15 cellular contexts compared by ENCODE assay signal in the genomic region with DNA sequence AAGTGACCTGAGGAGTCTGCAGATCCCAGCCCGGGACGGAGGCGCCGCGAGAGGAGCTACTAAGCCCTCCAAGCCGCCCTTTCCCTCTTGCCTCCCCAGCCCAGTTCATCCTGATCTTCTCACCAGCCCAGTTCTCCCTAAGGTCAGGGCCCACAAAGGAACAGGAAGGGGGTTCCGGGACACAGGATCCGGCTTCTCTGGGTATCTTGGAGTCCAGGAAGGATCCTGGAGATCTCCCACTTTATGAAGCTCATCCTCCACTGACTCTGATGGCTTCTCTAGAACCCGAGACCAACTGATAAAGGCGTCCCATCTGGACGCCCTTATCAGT. TPM values are rescaled to one million over a fixed set of nuclear protein-coding genes. Genes with fewer than 3 reads are reported as not detected.
DNase-seq lines count a peak whose midpoint lies in the region; ATAC-seq and TF ChIP-seq lines count a peak whose summit lies in the region.
"Had no signal": no experiment of that assay in that cellular context is flagged by ENCODE, and none has a peak within 500 bp of the region (broad histone marks: within the 10 kb centered on the region; RNA-seq: fewer than 3 reads in every experiment).

No MANE protein-coding gene starts in this region.

- TF ChIP-seq CTCF in heart right ventricle (IDR thresholded peaks at IDR 0.05) (no peak), upper lobe of right lung (IDR thresholded peaks at IDR 0.05) (no peak)

- POLR2A ChIA-PET in naive thymus-derived CD8-positive, alpha-beta T cell (lab: Charles Lee) = interaction anchor here (0.8 to 3.0 kb wide), 8 partner anchors 23 to 111 kb away, joined by 3 to 29 read pairs (median 4); no protein-coding TSS in a partner anchor

- peak overlapping the region in 8 of 10 donors; percentile 13 to 53 (median 48) for H3K4me3 ChIP-seq in heart right ventricle
- H3K4me3 ChIP-seq in upper lobe of right lung = peak overlapping the region; percentile 56
- H3K4me3 ChIP-seq: SJSA1 had no signal

- H3K4me1 ChIP-seq in heart right ventricle (peaks cover 0 to 15% (median 9%) of the 10 kb centered on the region in 9 donors), upper lobe of right lung (peaks cover 16% of the 10 kb centered on the region)
- H3K4me1 ChIP-seq: SJSA1 had no signal

- ATAC-seq in heart right ventricle (peak in 1 of 8 donors; percentile 14), left ventricle myocardium superior (no peak), upper lobe of right lung (no peak)
- no peak for ATAC-seq in naive thymus-derived CD8-positive, alpha-beta T cell

- H3K9me3 ChIP-seq in heart right ventricle = no peaks in the 10 kb centered on the region
- H3K9me3 ChIP-seq in upper lobe of right lung = no peaks in the 10 kb centered on the region
- H3K9me3 ChIP-seq: SJSA1 had no signal

- no peaks in the 10 kb centered on the region for H3K36me3 Mint-ChIP-seq in dendritic cell treated with granulocyte-macrophage colony-stimulating factor and Interleukin-4, amounts not matched to agents 40 ng/mL and 50 ng/mL, for 4 days (ENCODE audit: low read depth)
- H3K36me3 Mint-ChIP-seq in naive thymus-derived CD8-positive, alpha-beta T cell = no peaks in the 10 kb centered on the region

- H3K36me3 ChIP-seq in heart right ventricle = no peaks in the 10 kb centered on the region
- no peaks in the 10 kb centered on the region for H3K36me3 ChIP-seq in upper lobe of right lung
- H3K36me3 ChIP-seq: SJSA1, WERI-Rb-1 had no signal

- peaks cover 15% of the 10 kb centered on the region for H3K4me1 Mint-ChIP-seq in dendritic cell treated with granulocyte-macrophage colony-stimulating factor and Interleukin-4, amounts not matched to agents 40 ng/mL and 50 ng/mL, for 4 days (ENCODE audit: low read depth)
- peaks cover 0 to 12% (median 5%) of the 10 kb centered on the region in 4 donors for H3K4me1 Mint-ChIP-seq in naive thymus-derived CD8-positive, alpha-beta T cell

- 17 to 24% methylated on average over 7 to 11 of the region's 11 CpGs for WGBS in heart right ventricle, 2 donors

- H3K27ac ChIP-seq in heart right ventricle (no peak overlapping the region), upper lobe of right lung (peak overlapping the region; percentile 36)
- H3K27ac ChIP-seq: SJSA1, WERI-Rb-1 had no signal

- no peak for DNase-seq in heart right ventricle
- DNase-seq in left ventricle myocardium superior = no peak
- no peak for DNase-seq in naive thymus-derived CD8-positive, alpha-beta T cell
- DNase-seq in upper lobe of right lung = no peak
- DNase-seq in stimulated activated naive CD4-positive, alpha-beta T cell treated with Interleukin-2 at 50 U/mL for 16 hours (lab: John Stamatoyannopoulos, UW) = no peak
- no peak for DNase-seq in amniotic stem cell (lab: John Stamatoyannopoulos, UW)
- no peak for DNase-seq in hippocampal formation (lab: John Stamatoyannopoulos, UW)
- DNase-seq: DND-41, GOT3, islet precursor cell, NCI-H1105, NCI-H748 treated with DMSO at 0.1 percent for 48 hours, WERI-Rb-1 had no signal

- peaks cover 48% of the 10 kb centered on the region for H3K27me3 Mint-ChIP-seq in dendritic cell treated with granulocyte-macrophage colony-stimulating factor and Interleukin-4, amounts not matched to agents 40 ng/mL and 50 ng/mL, for 4 days
- peaks cover 0 to 8% (median 2%) of the 10 kb centered on the region in 5 donors for H3K27me3 Mint-ChIP-seq in naive thymus-derived CD8-positive, alpha-beta T cell

- H3K27ac Mint-ChIP-seq in dendritic cell treated with granulocyte-macrophage colony-stimulating factor and Interleukin-4, amounts not matched to agents 40 ng/mL and 50 ng/mL, for 4 days = no peak overlapping the region
- peak overlapping the region in 2 of 10 donors; percentile 54 to 91 for H3K27ac Mint-ChIP-seq in naive thymus-derived CD8-positive, alpha-beta T cell

- H3K9me3 Mint-ChIP-seq in dendritic cell treated with granulocyte-macrophage colony-stimulating factor and Interleukin-4, amounts not matched to agents 40 ng/mL and 50 ng/mL, for 4 days = no peaks in the 10 kb centered on the region
- no peaks in the 10 kb centered on the region for H3K9me3 Mint-ChIP-seq in naive thymus-derived CD8-positive, alpha-beta T cell

- peak overlapping the region; percentile 66 for H3K4me3 Mint-ChIP-seq in dendritic cell treated with granulocyte-macrophage colony-stimulating factor and Interleukin-4, amounts not matched to agents 40 ng/mL and 50 ng/mL, for 4 days
- H3K4me3 Mint-ChIP-seq in naive thymus-derived CD8-positive, alpha-beta T cell = peak overlapping the region; percentile 56 to 94 (median 87)

- intact Hi-C loops in heart right ventricle (cut with DNase I) (no loop called here), left ventricle myocardium superior (cut with micrococcal nuclease) (no loop called here), upper lobe of right lung (cut with DNase I) (no loop called here)
- intact Hi-C loops in dendritic cell treated with granulocyte-macrophage colony-stimulating factor and Interleukin-4, amounts not matched to agents 40 ng/mL and 50 ng/mL, for 4 days (cut with micrococcal nuclease) = no loop called here

- peaks cover under 1 to 77% (median 44%) of the 10 kb centered on the region in 7 donors for H3K27me3 ChIP-seq in heart right ventricle
- peaks cover 23% of the 10 kb centered on the region for H3K27me3 ChIP-seq in upper lobe of right lung

RNA-seq across cellular contexts. Expression of a gene that starts 36.9 kb away (rescaled TPM):
- total RNA-seq in heart right ventricle = 1,000 to 10,000 TPM in 1 of 10 donors, 100 to 1,000 TPM in 9; 121 to 1,262 (median 232) TPM
- 100 to 1,000 TPM; 193 to 266 TPM for polyA plus RNA-seq in heart right ventricle
- total RNA-seq in left ventricle myocardium superior = 167 TPM
- total RNA-seq in naive thymus-derived CD8-positive, alpha-beta T cell = 1,000 to 10,000 TPM; 1,354 to 1,362 TPM
- 1,000 to 10,000 TPM; 2,582 to 3,026 (median 3,019) TPM for polyA plus RNA-seq in naive thymus-derived CD8-positive, alpha-beta T cell
- total RNA-seq in upper lobe of right lung = 1,073 TPM

RNA-seq across cellular contexts. Expression of a gene that starts 48.2 kb away (rescaled TPM):
- total RNA-seq in heart right ventricle = 1,000 to 10,000 TPM in 1 of 10 donors, 100 to 1,000 TPM in 9; 252 to 2,676 (median 383) TPM
- polyA plus RNA-seq in heart right ventricle = 100 to 1,000 TPM; 516 to 656 TPM
- 431 TPM for total RNA-seq in left ventricle myocardium superior
- total RNA-seq in naive thymus-derived CD8-positive, alpha-beta T cell = 1,000 to 10,000 TPM; 5,337 to 5,382 TPM
- 1,000 to 10,000 TPM; 5,978 to 8,548 (median 7,722) TPM for polyA plus RNA-seq in naive thymus-derived CD8-positive, alpha-beta T cell
- total RNA-seq in upper lobe of right lung = 2,632 TPM
